Comparison of ENCODE assay signal across 1 cellular context in the genomic region with DNA sequence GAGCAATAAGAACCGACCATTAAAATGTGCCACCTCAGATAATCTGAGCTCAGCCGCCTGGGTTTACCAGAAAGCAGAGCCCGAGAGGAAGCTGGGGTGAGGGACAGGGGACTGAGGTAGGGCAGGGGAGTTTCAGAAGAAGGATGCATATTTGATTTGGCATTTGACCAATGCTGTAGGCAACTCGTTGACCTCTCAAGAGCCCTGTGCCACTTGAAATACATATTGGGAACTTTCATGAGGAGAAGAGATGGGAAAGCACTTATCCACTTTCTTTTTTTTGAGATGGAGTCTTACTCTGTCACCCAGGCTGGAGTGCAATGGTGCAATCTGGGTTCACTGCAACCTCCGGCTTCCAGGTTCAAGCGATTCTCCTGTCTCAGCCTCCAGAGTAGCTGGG.
TF ChIP-seq lines count a peak whose summit lies in the region.

No MANE protein-coding gene starts in this region.

TF ChIP-seq in H1, 55 proteins besides CTCF, POLR2A, EP300 and RAD21:
- no peak for TF ChIP-seq GTF2F1 (IDR thresholded peaks at IDR 0.05; ENCODE audit: borderline replicate concordance, low read depth, low read length)
- no peak for TF ChIP-seq TEAD4 (IDR thresholded peaks at IDR 0.05; ENCODE audit: low read depth, low read length)
- TF ChIP-seq SAP30 (IDR thresholded peaks at IDR 0.05; ENCODE audit: insufficient read depth, insufficient replicate concordance, low read length) = no peak
- TF ChIP-seq TAF7 (optimal IDR thresholded peaks at IDR 0.05; ENCODE audit: borderline replicate concordance, low read depth, low read length) = no peak
- TF ChIP-seq, protein P1, sequence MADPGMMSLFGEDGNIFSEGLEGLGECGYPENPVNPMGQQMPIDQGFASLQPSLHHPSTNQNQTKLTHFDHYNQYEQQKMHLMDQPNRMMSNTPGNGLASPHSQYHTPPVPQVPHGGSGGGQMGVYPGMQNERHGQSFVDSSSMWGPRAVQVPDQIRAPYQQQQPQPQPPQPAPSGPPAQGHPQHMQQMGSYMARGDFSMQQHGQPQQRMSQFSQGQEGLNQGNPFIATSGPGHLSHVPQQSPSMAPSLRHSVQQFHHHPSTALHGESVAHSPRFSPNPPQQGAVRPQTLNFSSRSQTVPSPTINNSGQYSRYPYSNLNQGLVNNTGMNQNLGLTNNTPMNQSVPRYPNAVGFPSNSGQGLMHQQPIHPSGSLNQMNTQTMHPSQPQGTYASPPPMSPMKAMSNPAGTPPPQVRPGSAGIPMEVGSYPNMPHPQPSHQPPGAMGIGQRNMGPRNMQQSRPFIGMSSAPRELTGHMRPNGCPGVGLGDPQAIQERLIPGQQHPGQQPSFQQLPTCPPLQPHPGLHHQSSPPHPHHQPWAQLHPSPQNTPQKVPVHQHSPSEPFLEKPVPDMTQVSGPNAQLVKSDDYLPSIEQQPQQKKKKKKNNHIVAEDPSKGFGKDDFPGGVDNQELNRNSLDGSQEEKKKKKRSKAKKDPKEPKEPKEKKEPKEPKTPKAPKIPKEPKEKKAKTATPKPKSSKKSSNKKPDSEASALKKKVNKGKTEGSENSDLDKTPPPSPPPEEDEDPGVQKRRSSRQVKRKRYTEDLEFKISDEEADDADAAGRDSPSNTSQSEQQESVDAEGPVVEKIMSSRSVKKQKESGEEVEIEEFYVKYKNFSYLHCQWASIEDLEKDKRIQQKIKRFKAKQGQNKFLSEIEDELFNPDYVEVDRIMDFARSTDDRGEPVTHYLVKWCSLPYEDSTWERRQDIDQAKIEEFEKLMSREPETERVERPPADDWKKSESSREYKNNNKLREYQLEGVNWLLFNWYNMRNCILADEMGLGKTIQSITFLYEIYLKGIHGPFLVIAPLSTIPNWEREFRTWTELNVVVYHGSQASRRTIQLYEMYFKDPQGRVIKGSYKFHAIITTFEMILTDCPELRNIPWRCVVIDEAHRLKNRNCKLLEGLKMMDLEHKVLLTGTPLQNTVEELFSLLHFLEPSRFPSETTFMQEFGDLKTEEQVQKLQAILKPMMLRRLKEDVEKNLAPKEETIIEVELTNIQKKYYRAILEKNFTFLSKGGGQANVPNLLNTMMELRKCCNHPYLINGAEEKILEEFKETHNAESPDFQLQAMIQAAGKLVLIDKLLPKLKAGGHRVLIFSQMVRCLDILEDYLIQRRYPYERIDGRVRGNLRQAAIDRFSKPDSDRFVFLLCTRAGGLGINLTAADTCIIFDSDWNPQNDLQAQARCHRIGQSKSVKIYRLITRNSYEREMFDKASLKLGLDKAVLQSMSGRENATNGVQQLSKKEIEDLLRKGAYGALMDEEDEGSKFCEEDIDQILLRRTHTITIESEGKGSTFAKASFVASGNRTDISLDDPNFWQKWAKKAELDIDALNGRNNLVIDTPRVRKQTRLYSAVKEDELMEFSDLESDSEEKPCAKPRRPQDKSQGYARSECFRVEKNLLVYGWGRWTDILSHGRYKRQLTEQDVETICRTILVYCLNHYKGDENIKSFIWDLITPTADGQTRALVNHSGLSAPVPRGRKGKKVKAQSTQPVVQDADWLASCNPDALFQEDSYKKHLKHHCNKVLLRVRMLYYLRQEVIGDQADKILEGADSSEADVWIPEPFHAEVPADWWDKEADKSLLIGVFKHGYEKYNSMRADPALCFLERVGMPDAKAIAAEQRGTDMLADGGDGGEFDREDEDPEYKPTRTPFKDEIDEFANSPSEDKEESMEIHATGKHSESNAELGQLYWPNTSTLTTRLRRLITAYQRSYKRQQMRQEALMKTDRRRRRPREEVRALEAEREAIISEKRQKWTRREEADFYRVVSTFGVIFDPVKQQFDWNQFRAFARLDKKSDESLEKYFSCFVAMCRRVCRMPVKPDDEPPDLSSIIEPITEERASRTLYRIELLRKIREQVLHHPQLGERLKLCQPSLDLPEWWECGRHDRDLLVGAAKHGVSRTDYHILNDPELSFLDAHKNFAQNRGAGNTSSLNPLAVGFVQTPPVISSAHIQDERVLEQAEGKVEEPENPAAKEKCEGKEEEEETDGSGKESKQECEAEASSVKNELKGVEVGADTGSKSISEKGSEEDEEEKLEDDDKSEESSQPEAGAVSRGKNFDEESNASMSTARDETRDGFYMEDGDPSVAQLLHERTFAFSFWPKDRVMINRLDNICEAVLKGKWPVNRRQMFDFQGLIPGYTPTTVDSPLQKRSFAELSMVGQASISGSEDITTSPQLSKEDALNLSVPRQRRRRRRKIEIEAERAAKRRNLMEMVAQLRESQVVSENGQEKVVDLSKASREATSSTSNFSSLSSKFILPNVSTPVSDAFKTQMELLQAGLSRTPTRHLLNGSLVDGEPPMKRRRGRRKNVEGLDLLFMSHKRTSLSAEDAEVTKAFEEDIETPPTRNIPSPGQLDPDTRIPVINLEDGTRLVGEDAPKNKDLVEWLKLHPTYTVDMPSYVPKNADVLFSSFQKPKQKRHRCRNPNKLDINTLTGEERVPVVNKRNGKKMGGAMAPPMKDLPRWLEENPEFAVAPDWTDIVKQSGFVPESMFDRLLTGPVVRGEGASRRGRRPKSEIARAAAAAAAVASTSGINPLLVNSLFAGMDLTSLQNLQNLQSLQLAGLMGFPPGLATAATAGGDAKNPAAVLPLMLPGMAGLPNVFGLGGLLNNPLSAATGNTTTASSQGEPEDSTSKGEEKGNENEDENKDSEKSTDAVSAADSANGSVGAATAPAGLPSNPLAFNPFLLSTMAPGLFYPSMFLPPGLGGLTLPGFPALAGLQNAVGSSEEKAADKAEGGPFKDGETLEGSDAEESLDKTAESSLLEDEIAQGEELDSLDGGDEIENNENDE (IDR thresholded peaks at IDR 0.05; ENCODE audit: insufficient replicate concordance, low read length) = no peak
- no peak for TF ChIP-seq CREB1 (IDR thresholded peaks at IDR 0.05)
- TF ChIP-seq YY1 (IDR thresholded peaks at IDR 0.05; ENCODE audit: low read depth, low read length) = no peak
- TF ChIP-seq RFX5 (IDR thresholded peaks at IDR 0.05; ENCODE audit: borderline replicate concordance, low read depth, low read length) = no peak
- TF ChIP-seq, protein P2, sequence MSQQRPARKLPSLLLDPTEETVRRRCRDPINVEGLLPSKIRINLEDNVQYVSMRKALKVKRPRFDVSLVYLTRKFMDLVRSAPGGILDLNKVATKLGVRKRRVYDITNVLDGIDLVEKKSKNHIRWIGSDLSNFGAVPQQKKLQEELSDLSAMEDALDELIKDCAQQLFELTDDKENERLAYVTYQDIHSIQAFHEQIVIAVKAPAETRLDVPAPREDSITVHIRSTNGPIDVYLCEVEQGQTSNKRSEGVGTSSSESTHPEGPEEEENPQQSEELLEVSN (IDR thresholded peaks at IDR 0.05) = no peak
- no peak for TF ChIP-seq MAFK (IDR thresholded peaks at IDR 0.05; ENCODE audit: low read depth, low read length)
- no peak for TF ChIP-seq SRF (IDR thresholded peaks at IDR 0.05; ENCODE audit: low read depth, low read length)
